In genomic region chr4:67566335-67566734, GRCh38 we compare ENCODE assay signal across 1 cellular context.
TF ChIP-seq lines count a peak whose summit lies in the region.

No MANE protein-coding gene starts in this region.

TF ChIP-seq in K562, 482 proteins besides CTCF, POLR2A, EP300 and RAD21:
- no peak for TF ChIP-seq MTA2 (IDR thresholded peaks at IDR 0.05; ENCODE audit: low read depth)
- no peak for TF ChIP-seq MBD1 (CRISPR knock-in tag; IDR thresholded peaks at IDR 0.05)
- no peak for TF ChIP-seq FUS (optimal IDR thresholded peaks at IDR 0.05; ENCODE audit: low read depth, low read length)
- TF ChIP-seq TARDBP (IDR thresholded peaks at IDR 0.05), result no peak
- TF ChIP-seq ZNF282 (CRISPR knock-in tag; IDR thresholded peaks at IDR 0.05), result no peak
- no peak for TF ChIP-seq DMBX1 (CRISPR knock-in tag; IDR thresholded peaks at IDR 0.05; ENCODE audit: borderline replicate concordance)
- no peak for TF ChIP-seq CTBP1 (IDR thresholded peaks at IDR 0.05; ENCODE audit: borderline replicate concordance)
- TF ChIP-seq ZNF134 (CRISPR knock-in tag; conservative IDR thresholded peaks at IDR 0.05), result no peak
- TF ChIP-seq ZNF239 (CRISPR knock-in tag; IDR thresholded peaks at IDR 0.05), result no peak
- TF ChIP-seq POLR2AphosphoS2 (IDR thresholded peaks at IDR 0.05; ENCODE audit: low read length), result no peak
- TF ChIP-seq CC2D1A (IDR thresholded peaks at IDR 0.05), result no peak
